9 cellular contexts compared by ENCODE assay signal in the genomic region with DNA sequence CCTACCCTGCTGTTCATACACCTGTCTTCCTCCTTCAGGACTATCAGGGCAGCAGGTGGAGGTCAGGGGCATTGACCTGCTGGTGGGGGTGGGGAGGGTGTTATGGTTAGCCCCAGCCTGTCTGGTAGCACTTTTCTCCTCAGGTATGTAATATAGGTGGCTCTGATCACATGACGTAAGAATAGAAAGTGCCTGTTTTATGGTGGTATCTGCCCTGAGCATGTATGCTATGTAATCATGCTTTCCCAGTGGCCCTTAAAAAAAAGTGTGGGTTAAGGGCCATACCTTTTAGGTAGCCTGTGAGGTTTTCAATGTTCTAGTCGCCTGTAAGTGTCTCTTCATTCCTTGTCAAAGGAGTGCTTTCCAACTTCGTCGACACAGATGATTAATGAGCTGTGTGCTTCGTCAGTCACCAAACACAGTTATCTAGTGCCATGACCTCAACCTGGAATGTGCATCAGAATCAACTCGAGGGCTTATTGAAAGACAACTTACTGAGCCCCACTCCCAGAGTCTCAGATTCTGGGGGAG.
DNase-seq lines count a peak whose midpoint lies in the region; ATAC-seq, FAIRE-seq and TF ChIP-seq lines count a peak whose summit lies in the region.
"Had no signal": no experiment of that assay in that cellular context is flagged by ENCODE, and none has a peak within 500 bp of the region (broad histone marks: within the 10 kb centered on the region; RNA-seq: fewer than 3 reads in every experiment).

No MANE protein-coding gene starts in this region.

- peak overlapping the region in 1 of 2 experiments; percentile 17; a peak in 3 of 6 replicates for H3K27ac ChIP-seq in A549

- ATAC-seq in A549 (no peak), naive B cell (ENCODE audit: low read depth in 2 of 2) (no peak)

- TF ChIP-seq POLR2A in A549 (IDR thresholded peaks at IDR 0.05; ENCODE audit: low read length), result no peak

- H3K4me1 Mint-ChIP-seq in naive B cell, result peaks cover 36 to 46% (median 43%) of the 10 kb centered on the region in 3 donors

- DNase-seq in A549 (ENCODE audit: low read depth in 1 of 2, low spot score in 1 of 2) (no peak), NCI-H226 (peak; percentile 87), naive B cell (no peak), GM10266 (ENCODE audit: extremely low spot score) (no peak), NCI-H82 treated with DMSO at 0.1 percent for 48 hours (lab: John Stamatoyannopoulos, UW; ENCODE audit: unreplicated experiment) (no peak), NOMO-1 treated with dmso at 0.1 percent for 144 hours (lab: John Stamatoyannopoulos, UW; ENCODE audit: unreplicated experiment) (no peak)
- no peak for DNase-seq in activated effector memory CD4-positive, alpha-beta T cell treated with anti-CD3 and anti-CD28 coated beads, Interleukin-2, amount 50 U/mL, for 16 hours
- DNase-seq: NCI-H1092 treated with DMSO at 0.1 percent for 48 hours had no signal

- TF ChIP-seq RAD21 in A549 (conservative IDR thresholded peaks at IDR 0.05 in 1 of 2, IDR thresholded peaks at IDR 0.05 in 1 of 2), result no peak

- peaks cover 6 to 17% of the 10 kb centered on the region in 2 donors for H3K36me3 Mint-ChIP-seq in naive B cell

- no peak overlapping the region for H3K9ac ChIP-seq in endocrine pancreas (ENCODE audit: control insufficient read depth, insufficient read depth, low read length)

- TF ChIP-seq EP300 in A549 (IDR thresholded peaks at IDR 0.05), result no peak

- no peak overlapping the region for H3K4me3 ChIP-seq in A549
- H3K4me3 ChIP-seq in endocrine pancreas (ENCODE audit: control insufficient read depth, insufficient read depth, low read length), result peak overlapping the region; percentile 67

- H3K4me2 ChIP-seq in A549, result peak overlapping the region; percentile 83; the same call in 2 of the 3 replicates

- POLR2A ChIA-PET in A549 (lab: Yijun Ruan, JAX), result no interaction called here

- no peaks in the 10 kb centered on the region for H3K36me3 ChIP-seq in endocrine pancreas (ENCODE audit: control insufficient read depth, insufficient read depth, low read length)

- no peaks in the 10 kb centered on the region for H3K27me3 ChIP-seq in endocrine pancreas (ENCODE audit: control insufficient read depth, insufficient read depth, low read length)

- H3K9me3 ChIP-seq in A549, result no peaks in the 10 kb centered on the region
- H3K9me3 ChIP-seq in endocrine pancreas (ENCODE audit: control insufficient read depth, low read length), result no peaks in the 10 kb centered on the region

- peak overlapping the region; percentile 99 for H3K27ac Mint-ChIP-seq in naive B cell

- 90% methylated on average over 6 of the region's 6 CpGs for WGBS in A549 (ENCODE audit: missing lambda C conversion rate)

- H3K4me3 Mint-ChIP-seq in naive B cell, result peak overlapping the region in 6 of 8 donors; percentile 47 to 79 (median 70)

- CTCF ChIA-PET in A549 (lab: Yijun Ruan, JAX), result interaction anchor here (0.7 to 1.5 kb wide), 3 partner anchors 24 to 34 kb away, joined by 3 read pairs; no protein-coding TSS in a partner anchor

- no peak for FAIRE-seq in A549 (lab: Jason Lieb, UNC)

- TF ChIP-seq CTCF in A549 (IDR thresholded peaks at IDR 0.05), result no peak
- no peak for TF ChIP-seq CTCF in GM10266 (IDR thresholded peaks at IDR 0.05; ENCODE audit: control insufficient read depth, insufficient read depth, low read depth, missing control alignments)

- H3K4me1 ChIP-seq in A549 (peaks cover 20% of the 10 kb centered on the region), endocrine pancreas (ENCODE audit: control insufficient read depth, insufficient read depth, low read length) (peaks cover 15% of the 10 kb centered on the region)

- H3K9me3 Mint-ChIP-seq in naive B cell, result no peaks in the 10 kb centered on the region

- H3K27me3 Mint-ChIP-seq in naive B cell, result no peaks in the 10 kb centered on the region

TF ChIP-seq in A549, 52 proteins besides CTCF, POLR2A, EP300 and RAD21:
- TF ChIP-seq JUNB (IDR thresholded peaks at IDR 0.05), result no peak
- no peak for TF ChIP-seq HDAC2 (IDR thresholded peaks at IDR 0.05)
- TF ChIP-seq TP53 (CRISPR knock-in tag; IDR thresholded peaks at IDR 0.05), result no peak
- TF ChIP-seq RFX5 (IDR thresholded peaks at IDR 0.05), result no peak
- no peak for TF ChIP-seq ESRRA (IDR thresholded peaks at IDR 0.05; ENCODE audit: borderline replicate concordance, low read length)
- TF ChIP-seq FOXS1 (CRISPR knock-in tag; IDR thresholded peaks at IDR 0.05), result no peak
- no peak for TF ChIP-seq KDM1A (IDR thresholded peaks at IDR 0.05; ENCODE audit: low read depth)
- no peak for TF ChIP-seq GATA3 (IDR thresholded peaks at IDR 0.05; ENCODE audit: borderline replicate concordance)
- TF ChIP-seq, protein P1, sequence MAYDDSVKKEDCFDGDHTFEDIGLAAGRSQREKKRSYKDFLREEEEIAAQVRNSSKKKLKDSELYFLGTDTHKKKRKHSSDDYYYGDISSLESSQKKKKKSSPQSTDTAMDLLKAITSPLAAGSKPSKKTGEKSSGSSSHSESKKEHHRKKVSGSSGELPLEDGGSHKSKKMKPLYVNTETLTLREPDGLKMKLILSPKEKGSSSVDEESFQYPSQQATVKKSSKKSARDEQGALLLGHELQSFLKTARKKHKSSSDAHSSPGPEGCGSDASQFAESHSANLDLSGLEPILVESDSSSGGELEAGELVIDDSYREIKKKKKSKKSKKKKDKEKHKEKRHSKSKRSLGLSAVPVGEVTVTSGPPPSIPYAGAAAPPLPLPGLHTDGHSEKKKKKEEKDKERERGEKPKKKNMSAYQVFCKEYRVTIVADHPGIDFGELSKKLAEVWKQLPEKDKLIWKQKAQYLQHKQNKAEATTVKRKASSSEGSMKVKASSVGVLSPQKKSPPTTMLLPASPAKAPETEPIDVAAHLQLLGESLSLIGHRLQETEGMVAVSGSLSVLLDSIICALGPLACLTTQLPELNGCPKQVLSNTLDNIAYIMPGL (CRISPR knock-in tag; IDR thresholded peaks at IDR 0.05; ENCODE audit: borderline replicate concordance), result no peak
- no peak for TF ChIP-seq SMC3 (IDR thresholded peaks at IDR 0.05)
- TF ChIP-seq ZC3H11A (IDR thresholded peaks at IDR 0.05), result no peak
- no peak for TF ChIP-seq EHF (CRISPR knock-in tag; IDR thresholded peaks at IDR 0.05)
- TF ChIP-seq PHF8 (IDR thresholded peaks at IDR 0.05; ENCODE audit: borderline replicate concordance, low read depth), result no peak
- TF ChIP-seq CBX2 (IDR thresholded peaks at IDR 0.05; ENCODE audit: borderline replicate concordance, low read depth), result no peak
- TF ChIP-seq, protein P2, sequence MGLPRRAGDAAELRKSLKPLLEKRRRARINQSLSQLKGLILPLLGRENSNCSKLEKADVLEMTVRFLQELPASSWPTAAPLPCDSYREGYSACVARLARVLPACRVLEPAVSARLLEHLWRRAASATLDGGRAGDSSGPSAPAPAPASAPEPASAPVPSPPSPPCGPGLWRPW (IDR thresholded peaks at IDR 0.05), result no peak
- no peak for TF ChIP-seq CEBPB (IDR thresholded peaks at IDR 0.05)
- TF ChIP-seq HOXA7 (CRISPR knock-in tag; IDR thresholded peaks at IDR 0.05), result no peak
- no peak for TF ChIP-seq POLR2AphosphoS2 (conservative IDR thresholded peaks at IDR 0.05; ENCODE audit: low read length)
